ENCODE assay signal across 1 cellular context in genomic region chr22:46828323-46829139, GRCh38.
TF ChIP-seq lines count a peak whose summit lies in the region.

No MANE protein-coding gene starts in this region.

TF ChIP-seq in WTC11, 78 proteins besides CTCF, POLR2A, EP300 and RAD21 (continued from another document):
- TF ChIP-seq USF2 (CRISPR knock-in tag; IDR thresholded peaks at IDR 0.05) = no peak
- no peak for TF ChIP-seq IRF2 (CRISPR knock-in tag; IDR thresholded peaks at IDR 0.05; ENCODE audit: borderline replicate concordance, low read depth)
- no peak for TF ChIP-seq PREB (CRISPR knock-in tag; IDR thresholded peaks at IDR 0.05; ENCODE audit: borderline replicate concordance)
- TF ChIP-seq GABPB1 (CRISPR knock-in tag; IDR thresholded peaks at IDR 0.05) = no peak
- no peak for TF ChIP-seq E2F1 (CRISPR knock-in tag; IDR thresholded peaks at IDR 0.05)
- no peak for TF ChIP-seq CREB1 (CRISPR knock-in tag; IDR thresholded peaks at IDR 0.05)
- no peak for TF ChIP-seq ETV6 (CRISPR knock-in tag; IDR thresholded peaks at IDR 0.05)
- no peak for TF ChIP-seq KAT7 (CRISPR knock-in tag; IDR thresholded peaks at IDR 0.05; ENCODE audit: borderline replicate concordance)
- TF ChIP-seq FOXP4 (CRISPR knock-in tag; IDR thresholded peaks at IDR 0.05) = no peak
- TF ChIP-seq GTF2I (CRISPR knock-in tag; conservative IDR thresholded peaks at IDR 0.05) = no peak
